1 cellular context compared by ENCODE assay signal in the genomic region with DNA sequence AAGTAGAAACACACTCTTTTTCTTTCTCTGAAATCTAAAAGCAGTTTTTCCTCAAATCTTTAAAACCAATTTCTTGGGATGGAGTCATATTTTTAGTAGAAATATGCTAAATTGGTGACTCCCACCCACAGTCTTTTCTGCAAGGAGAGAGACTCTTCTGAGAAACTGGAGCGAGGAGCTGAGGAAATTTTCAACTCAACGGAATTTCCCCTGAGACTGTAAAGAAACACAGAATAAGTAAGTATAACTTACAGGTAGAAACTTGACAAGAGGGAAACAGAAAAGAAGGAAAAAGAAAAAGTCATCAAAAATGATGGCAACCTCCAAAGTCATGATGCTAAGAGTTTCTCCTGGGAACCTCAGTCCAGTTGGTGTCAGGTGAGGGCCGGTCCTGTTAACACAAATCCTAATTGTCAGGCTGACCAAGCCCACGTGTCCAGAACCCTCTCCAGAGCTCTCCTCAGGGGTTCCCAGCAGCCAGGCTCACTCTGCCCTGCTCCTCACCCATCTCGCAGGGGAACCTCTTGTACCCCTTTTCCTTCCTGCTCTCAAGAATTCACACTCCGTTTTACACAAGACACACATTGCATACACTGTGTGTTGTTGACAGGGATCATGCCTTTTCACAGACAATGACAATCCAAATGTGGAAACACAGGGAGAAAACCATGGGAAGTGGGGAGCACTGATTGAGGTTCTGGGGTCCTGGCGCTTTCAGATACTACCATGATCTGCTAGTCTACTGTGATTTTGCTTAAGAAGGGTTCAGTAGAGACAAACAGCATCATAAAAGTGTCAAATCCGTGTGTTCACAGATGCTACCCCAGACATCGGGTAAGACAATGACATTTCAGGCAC.
TF ChIP-seq lines count a peak whose summit lies in the region.

No MANE protein-coding gene starts in this region.

TF ChIP-seq in WTC11, 78 proteins besides CTCF, POLR2A, EP300 and RAD21:
- TF ChIP-seq, protein P1, sequence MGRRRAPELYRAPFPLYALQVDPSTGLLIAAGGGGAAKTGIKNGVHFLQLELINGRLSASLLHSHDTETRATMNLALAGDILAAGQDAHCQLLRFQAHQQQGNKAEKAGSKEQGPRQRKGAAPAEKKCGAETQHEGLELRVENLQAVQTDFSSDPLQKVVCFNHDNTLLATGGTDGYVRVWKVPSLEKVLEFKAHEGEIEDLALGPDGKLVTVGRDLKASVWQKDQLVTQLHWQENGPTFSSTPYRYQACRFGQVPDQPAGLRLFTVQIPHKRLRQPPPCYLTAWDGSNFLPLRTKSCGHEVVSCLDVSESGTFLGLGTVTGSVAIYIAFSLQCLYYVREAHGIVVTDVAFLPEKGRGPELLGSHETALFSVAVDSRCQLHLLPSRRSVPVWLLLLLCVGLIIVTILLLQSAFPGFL (CRISPR knock-in tag; IDR thresholded peaks at IDR 0.05; ENCODE audit: borderline replicate concordance), result no peak
- TF ChIP-seq FOXK1 (CRISPR knock-in tag; IDR thresholded peaks at IDR 0.05), result no peak
- no peak for TF ChIP-seq NFYB (CRISPR knock-in tag; conservative IDR thresholded peaks at IDR 0.05; ENCODE audit: low read depth)
